ENCODE assay signal across 28 cellular contexts in the genomic region with DNA sequence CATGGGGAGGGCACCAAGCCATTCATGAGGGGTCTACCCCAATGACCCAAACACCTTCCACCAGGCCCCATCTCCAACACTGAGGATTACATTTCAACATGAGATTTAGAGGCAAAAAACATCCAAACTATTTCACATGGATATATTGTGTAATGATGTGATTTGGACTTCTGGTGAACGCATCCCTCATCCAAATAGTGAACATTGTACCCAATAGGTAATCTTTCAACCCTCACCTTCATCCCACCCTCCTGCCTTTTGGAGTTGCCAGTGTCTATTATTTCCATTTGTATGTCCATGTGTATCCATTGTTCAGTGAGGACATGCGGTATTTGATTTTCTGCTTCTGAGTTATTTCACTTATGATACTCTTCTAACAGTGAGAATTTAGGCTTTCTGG.
"Had no signal": no experiment of that assay in that cellular context is flagged by ENCODE, and none has a peak within 500 bp of the region (broad histone marks: within the 10 kb centered on the region; RNA-seq: fewer than 3 reads in every experiment).

No MANE protein-coding gene starts in this region.

- H3K27ac ChIP-seq: colonic mucosa, coronary artery, dorsolateral prefrontal cortex, epithelial cell of prostate, esophagus muscularis mucosa, esophagus squamous epithelium, foreskin keratinocyte, gastrocnemius medialis, gastroesophageal sphincter, heart left ventricle, heart right ventricle had no signal

- H3K36me3 ChIP-seq: colonic mucosa, esophagus muscularis mucosa, esophagus squamous epithelium, gastrocnemius medialis, gastroesophageal sphincter, heart left ventricle, heart right ventricle had no signal

- H3K4me1 ChIP-seq: colonic mucosa, foreskin keratinocyte, gastrocnemius medialis had no signal

- H3K4me3 ChIP-seq: colonic mucosa, coronary artery, dorsolateral prefrontal cortex, esophagus muscularis mucosa, esophagus squamous epithelium, gastrocnemius medialis, gastroesophageal sphincter, heart left ventricle, heart right ventricle had no signal

- H3K9me3 ChIP-seq: colonic mucosa, esophagus muscularis mucosa, esophagus squamous epithelium, gastrocnemius medialis, gastroesophageal sphincter, heart left ventricle, heart right ventricle had no signal

- ATAC-seq: effector memory CD8-positive, alpha-beta T cell; esophagus mucosa; foreskin keratinocyte; gastrocnemius medialis; gastroesophageal sphincter; heart left ventricle; heart right ventricle had no signal

- FAIRE-seq: colon, endometrium, endothelial cell of umbilical vein, frontal cortex had no signal

- H3K27me3 ChIP-seq: colonic mucosa, dorsolateral prefrontal cortex, esophagus muscularis mucosa, esophagus squamous epithelium, foreskin keratinocyte, gastrocnemius medialis, gastroesophageal sphincter, heart left ventricle, heart right ventricle had no signal

- DNase-seq: colonic mucosa; cortex of kidney; dermis blood vessel endothelial cell; dorsolateral prefrontal cortex; effector CD4-positive, alpha-beta T cell; effector CD8-positive, alpha-beta T cell; effector memory CD4-positive, alpha-beta T cell; effector memory CD8-positive, alpha-beta T cell; endodermal cell; erythroblast; esophagus squamous epithelium; foreskin fibroblast; foreskin keratinocyte; foreskin melanocyte; gastrocnemius medialis; glutamatergic neuron; head of caudate nucleus; heart left ventricle; heart right ventricle had no signal
